ENCODE assay signal across 8 cellular contexts in genomic region chr12:105330283-105330937, GRCh38. TPM values are rescaled to one million over a fixed set of nuclear protein-coding genes. Genes with fewer than 3 reads are reported as not detected.
DNase-seq lines count a peak whose midpoint lies in the region; ATAC-seq, FAIRE-seq and TF ChIP-seq lines count a peak whose summit lies in the region.

TSS of gene C12orf75 (plus strand) at chr12:105330691. CDS start at chr12:105330892, 201 bp downstream.

- FAIRE-seq in D721Med (lab: Jason Lieb, UNC) = no peak

- H3K9ac ChIP-seq in HUES48 (ENCODE audit: low read depth, low read length) (no peak within 1 kb of the TSS), NT2/D1 (ENCODE audit: insufficient read length, low read depth) (peak within 1 kb of the TSS; percentile 82)

- TF ChIP-seq CTCF in D721Med (IDR thresholded peaks at IDR 0.05; ENCODE audit: insufficient read depth, missing control alignments) (no peak), epithelial cell of esophagus (IDR thresholded peaks at IDR 0.05; ENCODE audit: insufficient read depth, low read depth, low read length, missing control alignments) (no peak)

- peak within 1 kb of the TSS; percentile 63 for H3K4me3 ChIP-seq in HUES48 (ENCODE audit: low read depth, low read length)
- peak within 1 kb of the TSS; percentile 66 for H3K4me3 ChIP-seq in NT2/D1 (ENCODE audit: insufficient read length, low read depth)
- peak within 1 kb of the TSS; percentile 40 for H3K4me3 ChIP-seq in epithelial cell of esophagus (ENCODE audit: low read length)

- no peak within 1 kb of the TSS for H3K27ac ChIP-seq in HUES48 (ENCODE audit: low read depth, low read length)

- H3K27me3 ChIP-seq in HUES48 (ENCODE audit: control insufficient read depth, insufficient read depth, low read length) = peaks cover 29% of the 10 kb centered on the region
- H3K27me3 ChIP-seq in NT2/D1 (ENCODE audit: insufficient read depth, insufficient read length) = peaks cover 7% of the 10 kb centered on the region

- peak; percentile 72 for ATAC-seq in GM21447 (IDR thresholded peaks at IDR 0.05; ENCODE audit: unreplicated experiment)

- H3K36me3 ChIP-seq in HUES48 (ENCODE audit: control insufficient read depth, insufficient read depth, low read length) (no peaks in the 10 kb centered on the region), NT2/D1 (ENCODE audit: insufficient read depth, insufficient read length, low read length) (peaks cover 6% of the 10 kb centered on the region)

- peak; percentile 79 for DNase-seq in D721Med (ENCODE audit: insufficient read length, low spot score)
- DNase-seq in NT2/D1 (ENCODE audit: low read depth, low spot score) = peak; percentile 49
- DNase-seq in activated CD8-positive, alpha-beta memory T cell treated with anti-CD3 and anti-CD28 coated beads, Interleukin-2, amount 50 U/mL, for 48 hours = peak; percentile 93
- DNase-seq in epithelial cell of esophagus (ENCODE audit: low read depth) = peak; percentile 66
- peak; percentile 81 for DNase-seq in mucosa of gallbladder (ENCODE audit: low spot score)
- peak; percentile 86 for DNase-seq in stimulated activated CD8-positive, alpha-beta memory T cell treated with anti-CD3 and anti-CD28 coated beads, Interleukin-4, amount 100 ng/mL, for 24 hours (ENCODE audit: low read depth)

- H3K4me1 ChIP-seq in HUES48 (ENCODE audit: control insufficient read depth, insufficient read depth, low read length) (peaks cover 33% of the 10 kb centered on the region), NT2/D1 (ENCODE audit: insufficient read depth, insufficient read length) (peaks cover 3% of the 10 kb centered on the region)

- H3K9me3 ChIP-seq in HUES48 (ENCODE audit: control insufficient read depth, insufficient read depth, low read length) = no peaks in the 10 kb centered on the region
- H3K9me3 ChIP-seq in NT2/D1 (ENCODE audit: insufficient read depth, low read length) = no peaks in the 10 kb centered on the region

RNA-seq across cellular contexts. Expression of gene C12orf75, which starts in this region (rescaled TPM):
- total RNA-seq in mucosa of gallbladder = 254 TPM
